ENCODE assay signal across 28 cellular contexts in the genomic region with DNA sequence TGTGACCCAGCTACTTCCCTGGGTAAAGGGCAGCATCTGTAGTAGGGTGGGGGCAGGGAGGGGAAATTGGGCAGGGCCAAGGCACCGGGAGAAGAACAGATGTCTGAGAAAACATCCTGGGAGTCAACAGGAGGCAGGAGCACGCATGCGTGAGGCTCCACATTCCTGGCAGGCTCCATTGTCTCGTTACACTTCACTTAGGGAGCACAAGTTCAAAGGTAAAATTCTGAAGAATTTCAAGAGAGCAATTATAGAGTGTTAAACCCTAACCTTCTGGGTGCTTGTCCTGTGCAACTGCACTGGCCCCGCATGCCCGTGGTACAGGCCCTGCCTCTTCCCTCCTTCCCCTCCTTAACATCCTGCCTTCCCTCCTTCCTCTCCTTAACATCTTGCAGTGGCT.
DNase-seq lines count a peak whose midpoint lies in the region; ATAC-seq and TF ChIP-seq lines count a peak whose summit lies in the region.
"Had no signal": no experiment of that assay in that cellular context is flagged by ENCODE, and none has a peak within 500 bp of the region (broad histone marks: within the 10 kb centered on the region; RNA-seq: fewer than 3 reads in every experiment).

No MANE protein-coding gene starts in this region.

- H3K36me3 ChIP-seq in mesenchymal stem cell (ENCODE audit: control insufficient read depth in 1 of 2, insufficient read depth in 2 of 2, low read depth in 1 of 2, low read length in 2 of 2), result no peaks in the 10 kb centered on the region
- no peaks in the 10 kb centered on the region for H3K36me3 ChIP-seq in upper lobe of right lung
- H3K36me3 ChIP-seq: HAP-1, pancreas, vagina had no signal

- H2BK5ac ChIP-seq in mesenchymal stem cell (ENCODE audit: low read depth, low read length, poor library complexity, severe bottlenecking), result no peak overlapping the region

- no peak overlapping the region for H2BK12ac ChIP-seq in mesenchymal stem cell (ENCODE audit: low read length in 2 of 2)

- H4K91ac ChIP-seq in mesenchymal stem cell (ENCODE audit: low read length), result no peak overlapping the region

- H3K4me1 Mint-ChIP-seq in glutamatergic neuron (ENCODE audit: low read depth, unreplicated experiment) (peaks cover 43% of the 10 kb centered on the region), Calu3 (ENCODE audit: low read depth, unreplicated experiment) (peaks cover 12% of the 10 kb centered on the region)

- H3K27me3 Mint-ChIP-seq in glutamatergic neuron (ENCODE audit: unreplicated experiment) (peaks cover 5% of the 10 kb centered on the region), Calu3 (ENCODE audit: unreplicated experiment) (no peaks in the 10 kb centered on the region)

- H3K9me3 ChIP-seq in mesenchymal stem cell (ENCODE audit: control insufficient read depth, low read length) (no peaks in the 10 kb centered on the region), upper lobe of right lung (no peaks in the 10 kb centered on the region)
- H3K9me3 ChIP-seq: HAP-1, pancreas, vagina had no signal

- no peak overlapping the region for H2BK120ac ChIP-seq in mesenchymal stem cell (ENCODE audit: low read depth, low read length)

- no peak overlapping the region for H3K4me2 ChIP-seq in mesenchymal stem cell (ENCODE audit: low read length, poor library complexity, severe bottlenecking)

- H3K79me1 ChIP-seq in mesenchymal stem cell (replicated peaks; ENCODE audit: low read length, poor library complexity, severe bottlenecking), result no peaks in the 10 kb centered on the region

- intact Hi-C loops in upper lobe of right lung (cut with DNase I) (no loop called here), Calu3 (cut with micrococcal nuclease; ENCODE audit: unreplicated experiment) (no loop called here)

- no peak for TF ChIP-seq CTCF in glutamatergic neuron (IDR thresholded peaks at IDR 0.05; ENCODE audit: partially characterized antibody, unreplicated experiment)
- no peak for TF ChIP-seq CTCF in upper lobe of right lung (IDR thresholded peaks at IDR 0.05)
- no peak for TF ChIP-seq CTCF in Calu3 (IDR thresholded peaks at IDR 0.05; ENCODE audit: unreplicated experiment)

- no peak overlapping the region for H2AFZ ChIP-seq in mesenchymal stem cell (ENCODE audit: low read depth, low read length)

- BruUV-seq in Calu3 (replicated peaks; lab: Mats Ljungman, UMichigan), result no TSS peak

- H3K4me3 Mint-ChIP-seq in glutamatergic neuron (ENCODE audit: unreplicated experiment), result no peak overlapping the region
- H3K4me3 Mint-ChIP-seq in Calu3 (ENCODE audit: low read depth, unreplicated experiment), result no peak overlapping the region
- H3K4me3 Mint-ChIP-seq: activated naive CD8-positive, alpha-beta T cell treated with anti-CD3 and anti-CD28 coated beads for 36 hours; CD14-positive monocyte; natural killer cell treated with Interleukin-12 subunit alpha and Interleukin-12 subunit beta and Interleukin-15 and Interleukin-18, amount 100 ng/mL, for 72 hours had no signal

- peak overlapping the region; percentile 24 for H3K27ac Mint-ChIP-seq in glutamatergic neuron (ENCODE audit: unreplicated experiment)
- H3K27ac Mint-ChIP-seq in Calu3 (ENCODE audit: unreplicated experiment), result no peak overlapping the region
- H3K27ac Mint-ChIP-seq: activated naive CD8-positive, alpha-beta T cell treated with anti-CD3 and anti-CD28 coated beads for 36 hours; natural killer cell treated with Interleukin-12 subunit alpha and Interleukin-12 subunit beta and Interleukin-15 and Interleukin-18, amount 100 ng/mL, for 72 hours had no signal

- H3K36me3 Mint-ChIP-seq in glutamatergic neuron (ENCODE audit: unreplicated experiment), result no peaks in the 10 kb centered on the region
- H3K36me3 Mint-ChIP-seq in Calu3 (ENCODE audit: insufficient read depth, unreplicated experiment), result peaks cover 13% of the 10 kb centered on the region
- H3K36me3 Mint-ChIP-seq: activated naive CD8-positive, alpha-beta T cell treated with anti-CD3 and anti-CD28 coated beads for 36 hours; natural killer cell treated with Interleukin-12 subunit alpha and Interleukin-12 subunit beta and Interleukin-15 and Interleukin-18, amount 100 ng/mL, for 72 hours had no signal

- peaks cover 0 to 10% of the 10 kb centered on the region in 2 experiments for H3K27me3 ChIP-seq in mesenchymal stem cell (ENCODE audit: control insufficient read depth in 1 of 2, insufficient read depth in 1 of 2, low read length in 2 of 2)
- H3K27me3 ChIP-seq in upper lobe of right lung, result no peaks in the 10 kb centered on the region
- H3K27me3 ChIP-seq: pancreas, vagina had no signal

- no peak overlapping the region for H3K4ac ChIP-seq in mesenchymal stem cell (ENCODE audit: low read depth in 1 of 2, low read length in 2 of 2)

- H3K14ac ChIP-seq in mesenchymal stem cell (ENCODE audit: low read length in 2 of 2), result no peak overlapping the region

- H3K27ac ChIP-seq in mesenchymal stem cell (ENCODE audit: low read length, poor library complexity, severe bottlenecking) (no peak overlapping the region), upper lobe of right lung (no peak overlapping the region)
- H3K27ac ChIP-seq: epithelial cell of prostate, pancreas, vagina had no signal

- H3K18ac ChIP-seq in mesenchymal stem cell (ENCODE audit: low read depth in 1 of 2, low read length in 2 of 2), result no peak overlapping the region

- H3K23ac ChIP-seq in mesenchymal stem cell (ENCODE audit: low read length in 2 of 2), result no peak overlapping the region

- peak; percentile 12 for DNase-seq in NCI-H2171 treated with DMSO at 0.1 percent for 48 hours (lab: John Stamatoyannopoulos, UW)
- DNase-seq in NCI-H2171 (lab: John Stamatoyannopoulos, UW), result no peak
- DNase-seq in glutamatergic neuron, result no peak
- no peak for DNase-seq in mesenchymal stem cell
- DNase-seq in upper lobe of right lung, result no peak
- no peak for DNase-seq in Calu3
- DNase-seq in NCI-H1092 (lab: John Stamatoyannopoulos, UW), result no peak
- DNase-seq in activated effector memory CD4-positive, alpha-beta T cell treated with anti-CD3 and anti-CD28 coated beads, Interleukin-2, amount 50 U/mL, for 16 hours, result no peak
- DNase-seq: activated CD4-positive, alpha-beta T cell treated with anti-CD3 and anti-CD28 coated beads for 4 hours; activated CD8-positive, alpha-beta memory T cell treated with anti-CD3 and anti-CD28 coated beads for 24 hours; activated gamma-delta T cell; activated naive CD8-positive, alpha-beta T cell treated with anti-CD3 and anti-CD28 coated beads for 36 hours; aorta; KG1; NCI-H1436; NCI-H2081; NCI-H446 treated with DMSO at 0.1 percent for 48 hours; NCI-H82; pancreas; right cardiac atrium; stimulated activated CD4-positive, alpha-beta T cell treated with anti-CD3 and anti-CD28 coated beads, Interleukin-1b, Interleukin-23, amount 100 ng/mL, for 48 hours; stimulated activated naive CD4-positive, alpha-beta T cell treated with Interleukin-2 at 50 U/mL for 16 hours had no signal

- H2BK15ac ChIP-seq in mesenchymal stem cell (ENCODE audit: low read depth, poor library complexity, severe bottlenecking), result no peak overlapping the region

- 47% methylated on average over 6 of the region's 6 CpGs for WGBS in mesenchymal stem cell

- no peak overlapping the region for H3K9ac ChIP-seq in mesenchymal stem cell (ENCODE audit: low read length)

- peak; percentile 74 for ATAC-seq in upper lobe of right lung
- ATAC-seq: GM12878; natural killer cell treated with Interleukin-12 subunit alpha and Interleukin-12 subunit beta and Interleukin-15 and Interleukin-18, amount 100 ng/mL, for 72 hours; pancreas; right cardiac atrium had no signal

- CTCF ChIA-PET in Calu3 (lab: Charles Lee), result no interaction called here

- peak overlapping the region; percentile 42 for H4K8ac ChIP-seq in mesenchymal stem cell (ENCODE audit: low read length)

- H3K9me3 Mint-ChIP-seq in glutamatergic neuron (ENCODE audit: unreplicated experiment) (peaks cover 10% of the 10 kb centered on the region), Calu3 (ENCODE audit: low read depth, unreplicated experiment) (no peaks in the 10 kb centered on the region)
- H3K9me3 Mint-ChIP-seq: activated naive CD8-positive, alpha-beta T cell treated with anti-CD3 and anti-CD28 coated beads for 36 hours; natural killer cell treated with Interleukin-12 subunit alpha and Interleukin-12 subunit beta and Interleukin-15 and Interleukin-18, amount 100 ng/mL, for 72 hours had no signal

- no peak overlapping the region for H3K4me3 ChIP-seq in mesenchymal stem cell (ENCODE audit: insufficient read depth in 1 of 2, low read depth in 1 of 2, low read length in 2 of 2)
- no peak overlapping the region for H3K4me3 ChIP-seq in upper lobe of right lung
- H3K4me3 ChIP-seq: GM12878, HAP-1, pancreas, vagina had no signal

- H3K4me1 ChIP-seq in mesenchymal stem cell (ENCODE audit: control insufficient read depth, insufficient read depth, low read depth, low read length) (peaks cover 14% of the 10 kb centered on the region), upper lobe of right lung (no peaks in the 10 kb centered on the region)
- H3K4me1 ChIP-seq: HAP-1, pancreas, vagina had no signal

- H2AK5ac ChIP-seq in mesenchymal stem cell (ENCODE audit: low read length, severe bottlenecking), result no peak overlapping the region
